ENCODE assay signal across 16 cellular contexts in genomic region chr6:143125896-143126573, GRCh38.
DNase-seq lines count a peak whose midpoint lies in the region; ATAC-seq and TF ChIP-seq lines count a peak whose summit lies in the region.
"Had no signal": no experiment of that assay in that cellular context is flagged by ENCODE, and none has a peak within 500 bp of the region (broad histone marks: within the 10 kb centered on the region; RNA-seq: fewer than 3 reads in every experiment).

No MANE protein-coding gene starts in this region.

- intact Hi-C loops in activated T-helper 2 cell treated with anti-CD3 and anti-CD28 coated beads, Interferon-gamma antibody, Interleukin-2, Interleukin-4, amounts not matched to agents 10 μg/mL and 5 μg/mL and 100 μg/mL, durations not matched to agents 14 hours and 24 hours and 36 hours (cut with micrococcal nuclease) = no loop called here

- H3K4me3 ChIP-seq in OCI-LY3 (ENCODE audit: low read length) = peak overlapping the region; percentile 25
- H3K4me3 ChIP-seq: esophagus squamous epithelium, GM23248, left lung, tibial nerve had no signal

- H3K9me3 Mint-ChIP-seq in glutamatergic neuron (ENCODE audit: unreplicated experiment) = peaks cover 4% of the 10 kb centered on the region
- H3K9me3 Mint-ChIP-seq in activated T-helper 2 cell treated with anti-CD3 and anti-CD28 coated beads, Interferon-gamma antibody, Interleukin-2, Interleukin-4, amounts not matched to agents 10 μg/mL and 5 μg/mL and 100 μg/mL, durations not matched to agents 14 hours and 24 hours and 36 hours = peaks cover 13% of the 10 kb centered on the region

- no peaks in the 10 kb centered on the region for H4K20me1 ChIP-seq in OCI-LY3 (ENCODE audit: insufficient read depth, low read length)

- no peak for TF ChIP-seq CTCF in OCI-LY3 (IDR thresholded peaks at IDR 0.05; ENCODE audit: low read depth, low read length)
- no peak for TF ChIP-seq CTCF in glutamatergic neuron (IDR thresholded peaks at IDR 0.05; ENCODE audit: partially characterized antibody, unreplicated experiment)

- H3K27ac Mint-ChIP-seq in glutamatergic neuron (ENCODE audit: unreplicated experiment) = peak overlapping the region; percentile 62
- H3K27ac Mint-ChIP-seq in activated T-helper 2 cell treated with anti-CD3 and anti-CD28 coated beads, Interferon-gamma antibody, Interleukin-2, Interleukin-4, amounts not matched to agents 10 μg/mL and 5 μg/mL and 100 μg/mL, durations not matched to agents 14 hours and 24 hours and 36 hours = no peak overlapping the region
- H3K27ac Mint-ChIP-seq: natural killer cell had no signal

- peaks cover 15% of the 10 kb centered on the region for H3K4me1 Mint-ChIP-seq in glutamatergic neuron (ENCODE audit: low read depth, unreplicated experiment)
- no peaks in the 10 kb centered on the region for H3K4me1 Mint-ChIP-seq in activated T-helper 2 cell treated with anti-CD3 and anti-CD28 coated beads, Interferon-gamma antibody, Interleukin-2, Interleukin-4, amounts not matched to agents 10 μg/mL and 5 μg/mL and 100 μg/mL, durations not matched to agents 14 hours and 24 hours and 36 hours (ENCODE audit: low read depth)

- DNase-seq in Daoy (ENCODE audit: low read depth) (peak; percentile 84), glutamatergic neuron (no peak), NCI-H69 (lab: John Stamatoyannopoulos, UW) (no peak), NCI-H1092 treated with DMSO at 0.1 percent for 48 hours (lab: John Stamatoyannopoulos, UW) (no peak)
- DNase-seq in activated T-helper 2 cell treated with anti-CD3 and anti-CD28 coated beads, Interferon-gamma antibody, Interleukin-2, Interleukin-4, amounts not matched to agents 10 μg/mL and 5 μg/mL and 100 μg/mL, durations not matched to agents 14 hours and 24 hours and 36 hours (ENCODE audit: low spot score) = no peak
- DNase-seq: activated CD8-positive, alpha-beta memory T cell treated with anti-CD3 and anti-CD28 coated beads, Interleukin-2, amount 50 U/mL, for 4 hours; dermis blood vessel endothelial cell; esophagus squamous epithelium; GM23248; hippocampal formation; left lung; natural killer cell had no signal

- no peaks in the 10 kb centered on the region for H3K9me3 ChIP-seq in OCI-LY3 (ENCODE audit: insufficient read depth, low read length)

- peak; percentile 46 for ATAC-seq in GM19455 (IDR thresholded peaks at IDR 0.05; ENCODE audit: unreplicated experiment)
- no peak for ATAC-seq in HG02981 (IDR thresholded peaks at IDR 0.05; ENCODE audit: unreplicated experiment)
- ATAC-seq: left lung, natural killer cell had no signal

- no peak overlapping the region for H2AFZ ChIP-seq in OCI-LY3 (ENCODE audit: low read depth, low read length)
- H2AFZ ChIP-seq: GM23248 had no signal

- peaks cover 8% of the 10 kb centered on the region for H3K36me3 Mint-ChIP-seq in glutamatergic neuron (ENCODE audit: unreplicated experiment)
- H3K36me3 Mint-ChIP-seq in activated T-helper 2 cell treated with anti-CD3 and anti-CD28 coated beads, Interferon-gamma antibody, Interleukin-2, Interleukin-4, amounts not matched to agents 10 μg/mL and 5 μg/mL and 100 μg/mL, durations not matched to agents 14 hours and 24 hours and 36 hours (ENCODE audit: low read depth) = peaks cover 3% of the 10 kb centered on the region
- H3K36me3 Mint-ChIP-seq: natural killer cell had no signal

- no peak overlapping the region for H3K27ac ChIP-seq in OCI-LY3 (ENCODE audit: low read length)
- H3K27ac ChIP-seq: esophagus squamous epithelium, GM23248, left lung, tibial nerve had no signal

- H3K27me3 ChIP-seq in OCI-LY3 (ENCODE audit: low read depth, low read length) = no peaks in the 10 kb centered on the region
- H3K27me3 ChIP-seq: esophagus squamous epithelium, left lung, tibial nerve had no signal

- H3K36me3 ChIP-seq in OCI-LY3 (replicated peaks; ENCODE audit: low read depth, low read length) = no peaks in the 10 kb centered on the region
- H3K36me3 ChIP-seq: left lung had no signal

- peak overlapping the region; percentile 49 for H3K4me2 ChIP-seq in OCI-LY3 (ENCODE audit: low read length)

- peaks cover 24% of the 10 kb centered on the region for H3K4me1 ChIP-seq in OCI-LY3 (ENCODE audit: low read length)
- H3K4me1 ChIP-seq: esophagus squamous epithelium, left lung, tibial nerve had no signal

- H3K9ac ChIP-seq in OCI-LY3 (ENCODE audit: low read length) = no peak overlapping the region
- H3K9ac ChIP-seq: GM23248 had no signal

- H3K79me2 ChIP-seq in OCI-LY3 (ENCODE audit: low read length) = no peaks in the 10 kb centered on the region

- H3K27me3 Mint-ChIP-seq in glutamatergic neuron (ENCODE audit: unreplicated experiment) = no peaks in the 10 kb centered on the region
- no peaks in the 10 kb centered on the region for H3K27me3 Mint-ChIP-seq in activated T-helper 2 cell treated with anti-CD3 and anti-CD28 coated beads, Interferon-gamma antibody, Interleukin-2, Interleukin-4, amounts not matched to agents 10 μg/mL and 5 μg/mL and 100 μg/mL, durations not matched to agents 14 hours and 24 hours and 36 hours (ENCODE audit: low read depth)

- peak overlapping the region; percentile 36 for H3K4me3 Mint-ChIP-seq in glutamatergic neuron (ENCODE audit: unreplicated experiment)
- no peak overlapping the region for H3K4me3 Mint-ChIP-seq in activated T-helper 2 cell treated with anti-CD3 and anti-CD28 coated beads, Interferon-gamma antibody, Interleukin-2, Interleukin-4, amounts not matched to agents 10 μg/mL and 5 μg/mL and 100 μg/mL, durations not matched to agents 14 hours and 24 hours and 36 hours (ENCODE audit: low read depth)
- H3K4me3 Mint-ChIP-seq: natural killer cell had no signal
